28 cellular contexts compared by ENCODE assay signal in genomic region chr18:23929362-23929940, GRCh38.
DNase-seq lines count a peak whose midpoint lies in the region; ATAC-seq and TF ChIP-seq lines count a peak whose summit lies in the region.
"Had no signal": no experiment of that assay in that cellular context is flagged by ENCODE, and none has a peak within 500 bp of the region (broad histone marks: within the 10 kb centered on the region; RNA-seq: fewer than 3 reads in every experiment).

No MANE protein-coding gene starts in this region.

- in situ Hi-C loops in IMR-90 (cut with MboI; ENCODE audit: low sequenced_read_pairs): no loop called here

- H4K91ac ChIP-seq in IMR-90 (ENCODE audit: insufficient read depth, low read depth, low read length): no peak overlapping the region

- H4K20me1 ChIP-seq in IMR-90 (ENCODE audit: insufficient read depth, low read length): no peaks in the 10 kb centered on the region
- H4K20me1 ChIP-seq: BLaER1 had no signal

- no peaks in the 10 kb centered on the region for H3K9me3 Mint-ChIP-seq in activated T-cell treated with anti-CD3 and anti-CD28 coated beads, Interleukin-2, amount 50 U/mL, for 72 hours
- no peaks in the 10 kb centered on the region for H3K9me3 Mint-ChIP-seq in activated T-helper 17 cell treated with anti-CD3 and anti-CD28 coated beads, Interleukin-2, amount 50 U/mL, for 72 hours
- no peaks in the 10 kb centered on the region for H3K9me3 Mint-ChIP-seq in naive thymus-derived CD8-positive, alpha-beta T cell
- H3K9me3 Mint-ChIP-seq: mesothelial cell of epicardium, nephron progenitor cell, WTC11 had no signal

- no peaks in the 10 kb centered on the region for H3K27me3 Mint-ChIP-seq in activated T-cell treated with anti-CD3 and anti-CD28 coated beads, Interleukin-2, amount 50 U/mL, for 72 hours (ENCODE audit: low read depth)
- H3K27me3 Mint-ChIP-seq in activated T-helper 17 cell treated with anti-CD3 and anti-CD28 coated beads, Interleukin-2, amount 50 U/mL, for 72 hours: no peaks in the 10 kb centered on the region
- H3K27me3 Mint-ChIP-seq in naive thymus-derived CD8-positive, alpha-beta T cell: no peaks in the 10 kb centered on the region

- POLR2A ChIA-PET in IMR-90 (lab: Charles Lee; ENCODE audit: unreplicated experiment): no interaction called here
- POLR2A ChIA-PET in naive thymus-derived CD8-positive, alpha-beta T cell (lab: Charles Lee): no interaction called here

- H3K27ac Mint-ChIP-seq in activated T-cell treated with anti-CD3 and anti-CD28 coated beads, Interleukin-2, amount 50 U/mL, for 72 hours: peak overlapping the region; percentile 1
- peak overlapping the region; percentile 70 for H3K27ac Mint-ChIP-seq in activated T-helper 17 cell treated with anti-CD3 and anti-CD28 coated beads, Interleukin-2, amount 50 U/mL, for 72 hours
- H3K27ac Mint-ChIP-seq in naive thymus-derived CD8-positive, alpha-beta T cell: peak overlapping the region in 9 of 10 donors; percentile 64 to 88 (median 80)
- H3K27ac Mint-ChIP-seq: nephron progenitor cell, WTC11 had no signal

- H3K4me1 Mint-ChIP-seq in activated T-cell treated with anti-CD3 and anti-CD28 coated beads, Interleukin-2, amount 50 U/mL, for 72 hours (ENCODE audit: low read depth): peaks cover 26% of the 10 kb centered on the region
- H3K4me1 Mint-ChIP-seq in activated T-helper 17 cell treated with anti-CD3 and anti-CD28 coated beads, Interleukin-2, amount 50 U/mL, for 72 hours: peaks cover 14% of the 10 kb centered on the region
- H3K4me1 Mint-ChIP-seq in naive thymus-derived CD8-positive, alpha-beta T cell: peaks cover 12 to 29% (median 21%) of the 10 kb centered on the region in 4 donors
- H3K4me1 Mint-ChIP-seq: nephron progenitor cell had no signal

- no peak for TF ChIP-seq POLR2A in IMR-90 (IDR thresholded peaks at IDR 0.05; ENCODE audit: low read depth, low read length)

- no peak overlapping the region for H3K4me2 ChIP-seq in IMR-90 (ENCODE audit: low read depth, low read length)
- H3K4me2 ChIP-seq: BLaER1 had no signal

- WGBS in IMR-90 (ENCODE audit: extremely low coverage in 2 of 2, insufficient read length in 1 of 2), 2 experiments: no CpG with 5 or more reads among the region's 5 CpGs

- peak; percentile 11 to 16 for DNase-seq in activated T-cell treated with anti-CD3 and anti-CD28 coated beads, Interleukin-2, amount 50 U/mL, for 72 hours
- DNase-seq in activated T-cell treated with anti-CD3 and anti-CD28 coated beads, Interleukin-2, amount 50 U/mL, for 48 hours: no peak
- DNase-seq in IMR-90: no peak
- DNase-seq in naive thymus-derived CD8-positive, alpha-beta T cell: no peak
- DNase-seq in cortex of kidney (lab: John Stamatoyannopoulos, UW): no peak
- DNase-seq in NCI-H1105 (lab: John Stamatoyannopoulos, UW): no peak
- DNase-seq: activated effector memory CD4-positive, alpha-beta T cell treated with anti-CD3 and anti-CD28 coated beads, Interleukin-2, amount 50 U/mL, for 16 hours; dermis blood vessel endothelial cell; NCI-H1048; NCI-H2029; NCI-H2227 treated with DMSO at 0.1 percent for 48 hours; NCI-H774; nephron progenitor cell; pancreas; spleen; stimulated activated CD4-positive, alpha-beta T cell treated with anti-CD3 and anti-CD28 coated beads, Interleukin-4, amount 100 ng/mL, for 4 hours; T1000 had no signal

- no peaks in the 10 kb centered on the region for H3K9me3 ChIP-seq in IMR-90 (ENCODE audit: control insufficient read depth, insufficient read depth, low read length)
- H3K9me3 ChIP-seq: ascending aorta, BLaER1, HAP-1, pancreas, right atrium auricular region, spleen, tibial nerve had no signal

- no TSS peak for BruUV-seq in IMR-90 (replicated peaks; lab: Mats Ljungman, UMichigan)

- no peaks in the 10 kb centered on the region for H3K79me1 ChIP-seq in IMR-90 (ENCODE audit: low read depth in 1 of 2, low read length in 2 of 2)

- H3K27ac ChIP-seq in IMR-90 (ENCODE audit: insufficient read depth, low read length): peak overlapping the region; percentile 54; the same call in 1 of the 2 replicates
- H3K27ac ChIP-seq: ascending aorta, BLaER1, HL-60, pancreas, right atrium auricular region, tibial nerve had no signal

- no peaks in the 10 kb centered on the region; the same call in 1 of the 2 replicates for H3K27me3 ChIP-seq in IMR-90 (ENCODE audit: control insufficient read depth, insufficient read depth, low read length)
- H3K27me3 ChIP-seq: ascending aorta, BLaER1, pancreas, right atrium auricular region, spleen, tibial nerve had no signal

- peaks cover 7% of the 10 kb centered on the region for H3K4me1 ChIP-seq in IMR-90 (ENCODE audit: control insufficient read depth, insufficient read depth, low read length)
- H3K4me1 ChIP-seq: ascending aorta, BLaER1, right atrium auricular region, tibial nerve had no signal

- no peak overlapping the region for H2BK120ac ChIP-seq in IMR-90 (ENCODE audit: low read depth, low read length)

- CTCF ChIA-PET in IMR-90 (lab: Yijun Ruan, JAX): interaction anchor here (1.1 kb wide), 1 partner anchor 11 kb away, joined by 3 read pairs; no protein-coding TSS in a partner anchor

- dilution Hi-C loops in IMR-90 (cut with HindIII; ENCODE audit: low sequenced_read_pairs, unreplicated experiment): no loop called here

- H3K4me3 Mint-ChIP-seq in activated T-cell treated with anti-CD3 and anti-CD28 coated beads, Interleukin-2, amount 50 U/mL, for 72 hours: peak overlapping the region in 1 of 2 donors; percentile 27
- H3K4me3 Mint-ChIP-seq in activated T-helper 17 cell treated with anti-CD3 and anti-CD28 coated beads, Interleukin-2, amount 50 U/mL, for 72 hours: peak overlapping the region; percentile 46
- peak overlapping the region in 8 of 10 donors; percentile 7 to 63 (median 20) for H3K4me3 Mint-ChIP-seq in naive thymus-derived CD8-positive, alpha-beta T cell
- H3K4me3 Mint-ChIP-seq: mesothelial cell of epicardium, nephron progenitor cell, WTC11 had no signal

- H2AK9ac ChIP-seq in IMR-90 (replicated peaks; ENCODE audit: low read depth, low read length, poor library complexity): peak overlapping the region; percentile 6

- H3K4ac ChIP-seq in IMR-90 (ENCODE audit: low read depth, low read length): no peak overlapping the region

- no peaks in the 10 kb centered on the region for H3K9me1 ChIP-seq in IMR-90 (ENCODE audit: insufficient read depth, low read length)

- no peak overlapping the region for H3K56ac ChIP-seq in IMR-90 (ENCODE audit: extremely low read depth, insufficient read depth, low read length)

- no peak overlapping the region for H2AFZ ChIP-seq in IMR-90 (replicated peaks; ENCODE audit: low read length, poor library complexity)

- no peak for TF ChIP-seq RAD21 in IMR-90 (IDR thresholded peaks at IDR 0.05; ENCODE audit: low read length)

- H2AK5ac ChIP-seq in IMR-90 (ENCODE audit: low read depth, low read length): 0 out of 2 replicates have a peak overlapping the region, but pooled peaks have one; percentile 7

- no peaks in the 10 kb centered on the region for H3K36me3 Mint-ChIP-seq in activated T-cell treated with anti-CD3 and anti-CD28 coated beads, Interleukin-2, amount 50 U/mL, for 72 hours (ENCODE audit: insufficient read depth in 2 of 2)
- H3K36me3 Mint-ChIP-seq in activated T-helper 17 cell treated with anti-CD3 and anti-CD28 coated beads, Interleukin-2, amount 50 U/mL, for 72 hours (ENCODE audit: low read depth): no peaks in the 10 kb centered on the region
- no peaks in the 10 kb centered on the region for H3K36me3 Mint-ChIP-seq in naive thymus-derived CD8-positive, alpha-beta T cell
- H3K36me3 Mint-ChIP-seq: mesothelial cell of epicardium, WTC11 had no signal

- peak overlapping the region; percentile 46 for H3K18ac ChIP-seq in IMR-90 (ENCODE audit: low read depth, low read length)

- H3K14ac ChIP-seq in IMR-90 (replicated peaks; ENCODE audit: low read depth, low read length): no peak overlapping the region; the same call in 1 of the 2 replicates

- no peak overlapping the region for H3K4me3 ChIP-seq in IMR-90 (ENCODE audit: insufficient read depth, low read depth, low read length)
- H3K4me3 ChIP-seq: ascending aorta, BLaER1, HAP-1, pancreas, right atrium auricular region, spleen, tibial nerve had no signal

- no peak overlapping the region for H2BK5ac ChIP-seq in IMR-90 (ENCODE audit: low read depth, low read length, poor library complexity, severe bottlenecking)

- peak; percentile 78 to 83 for ATAC-seq in activated T-cell treated with anti-CD3 and anti-CD28 coated beads, Interleukin-2, amount 50 U/mL, for 72 hours (replicated peaks in 1 of 2)
- ATAC-seq in IMR-90 (ENCODE audit: low read depth) (peak; percentile 71; the same call in 1 of the 2 replicates), HG02623 (IDR thresholded peaks at IDR 0.05; ENCODE audit: unreplicated experiment) (no peak)
- ATAC-seq in activated T-helper 17 cell treated with anti-CD3 and anti-CD28 coated beads, Interleukin-2, amount 50 U/mL, for 72 hours (replicated peaks): peak; percentile 86
- no peak for ATAC-seq in naive thymus-derived CD8-positive, alpha-beta T cell
- ATAC-seq: HepG2, pancreas, WTC11 had no signal

- no peak overlapping the region for H3K23ac ChIP-seq in IMR-90 (ENCODE audit: low read depth, low read length)

- peak overlapping the region; percentile 57 for H4K5ac ChIP-seq in IMR-90 (ENCODE audit: low read depth, low read length)

- peak overlapping the region; percentile 69; the same call in 1 of the 2 replicates for H2BK20ac ChIP-seq in IMR-90 (ENCODE audit: low read depth, low read length)

- intact Hi-C loops in IMR-90 (cut with micrococcal nuclease): loop anchor here (5.0 kb wide), 2 partner anchors 63 to 83 kb away; partner anchors contain the start of gene TTC39C

- H3K9ac ChIP-seq in IMR-90 (ENCODE audit: low read depth, low read length): no peak overlapping the region
- H3K9ac ChIP-seq: BLaER1 had no signal

- no peak overlapping the region for H2BK15ac ChIP-seq in IMR-90 (ENCODE audit: low read depth, low read length)

- H3K36me3 ChIP-seq in IMR-90 (ENCODE audit: control insufficient read depth, insufficient read depth, low read length): no peaks in the 10 kb centered on the region
- H3K36me3 ChIP-seq: ascending aorta, BLaER1, HAP-1, pancreas, right atrium auricular region, spleen had no signal

- TF ChIP-seq CTCF in IMR-90 (conservative IDR thresholded peaks at IDR 0.05; ENCODE audit: low read depth, low read length): no peak

- H4K8ac ChIP-seq in IMR-90 (ENCODE audit: low read depth in 2 of 2, low read length in 2 of 2): 0 out of 4 replicates have a peak overlapping the region, but pooled peaks of 1 of the 2 experiments have one; percentile 1

TF ChIP-seq in IMR-90, 13 proteins besides CTCF, POLR2A, EP300 and RAD21 (continues in another document):
- no peak for TF ChIP-seq RFX5 (IDR thresholded peaks at IDR 0.05; ENCODE audit: low read depth, low read length)
- TF ChIP-seq ELK1 (IDR thresholded peaks at IDR 0.05; ENCODE audit: borderline replicate concordance, low read depth, low read length): no peak
- no peak for TF ChIP-seq CHD1 (IDR thresholded peaks at IDR 0.05; ENCODE audit: low read depth, low read length)

Comparison
In these comparisons a context has a peak if more than half of its experiments do, and no peak if none do; other contexts are left out.
1. DNase-seq: peak in activated T-cell treated with anti-CD3 and anti-CD28 coated beads, Interleukin-2, amount 50 U/mL, for 72 hours (2 of 2); none in activated T-cell treated with anti-CD3 and anti-CD28 coated beads, Interleukin-2, amount 50 U/mL, for 48 hours (0 of 2), IMR-90 (single experiment), naive thymus-derived CD8-positive, alpha-beta T cell (0 of 10), cortex of kidney (single experiment) and NCI-H1105 (single experiment).
2. ATAC-seq: peak in activated T-cell treated with anti-CD3 and anti-CD28 coated beads, Interleukin-2, amount 50 U/mL, for 72 hours (2 of 2), IMR-90 (single experiment) and activated T-helper 17 cell treated with anti-CD3 and anti-CD28 coated beads, Interleukin-2, amount 50 U/mL, for 72 hours (single experiment); none in naive thymus-derived CD8-positive, alpha-beta T cell (0 of 2) and HG02623 (single experiment).
3. H3K27ac Mint-ChIP-seq: peak in every context shown above with its lines; median percentile 80 in naive thymus-derived CD8-positive, alpha-beta T cell; 70 in activated T-helper 17 cell treated with anti-CD3 and anti-CD28 coated beads, Interleukin-2, amount 50 U/mL, for 72 hours; 1 in activated T-cell treated with anti-CD3 and anti-CD28 coated beads, Interleukin-2, amount 50 U/mL, for 72 hours.